In the genomic region with DNA sequence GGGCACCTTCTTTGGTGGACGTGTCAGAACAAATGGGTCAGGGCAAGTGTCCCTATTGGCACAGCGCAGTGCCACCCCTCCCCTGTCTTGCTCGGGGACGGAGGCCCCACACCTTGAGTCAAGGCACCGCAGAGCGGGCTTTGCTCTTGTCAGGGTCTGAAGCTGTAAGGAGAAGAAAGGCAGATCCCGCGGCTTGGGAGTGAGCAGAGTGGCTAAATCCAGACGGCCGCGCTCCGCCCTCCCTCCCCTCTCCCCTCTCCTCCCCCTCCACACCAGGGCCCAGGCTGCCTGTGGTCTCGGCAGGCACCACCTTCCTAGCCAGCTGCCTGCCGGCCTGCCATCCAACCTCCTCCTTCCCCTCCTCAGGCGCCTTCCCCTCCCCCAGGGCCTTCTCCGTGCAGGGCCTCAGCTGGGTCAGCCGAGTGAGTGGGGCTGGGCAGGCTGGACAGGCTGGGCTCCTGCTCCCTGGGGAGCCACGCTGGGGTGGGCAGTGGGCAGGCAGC, we compare ENCODE assay signal across 8 cellular contexts. TPM values are rescaled to one million over a fixed set of nuclear protein-coding genes. Genes with fewer than 3 reads are reported as not detected.
DNase-seq lines count a peak whose midpoint lies in the region; ATAC-seq and TF ChIP-seq lines count a peak whose summit lies in the region.

No MANE protein-coding gene starts in this region.

- TF ChIP-seq RAD21 in SK-N-SH (IDR thresholded peaks at IDR 0.05; ENCODE audit: low read length) = 0 out of 2 replicates have a peak, but pooled peaks have one; percentile 2

- H3K4me2 ChIP-seq in SK-N-SH (peak overlapping the region; percentile 78), PC-9 (no peak overlapping the region)

- H3K9me3 ChIP-seq in SK-N-SH (no peaks in the 10 kb centered on the region), heart right ventricle (no peaks in the 10 kb centered on the region), PC-9 (ENCODE audit: insufficient read depth, low read depth) (no peaks in the 10 kb centered on the region)

- H2AFZ ChIP-seq in SK-N-SH (ENCODE audit: low read depth) (no peak overlapping the region), PC-9 (no peak overlapping the region)

- H3K4me1 ChIP-seq in SK-N-SH (ENCODE audit: control insufficient read depth in 1 of 2, insufficient read depth in 2 of 2, low read depth in 1 of 2, low read length in 1 of 2) = peaks cover 17 to 27% of the 10 kb centered on the region in 2 experiments
- peaks cover 6 to 69% (median 18%) of the 10 kb centered on the region in 9 donors for H3K4me1 ChIP-seq in heart right ventricle
- H3K4me1 ChIP-seq in PC-9 (replicated peaks; ENCODE audit: insufficient read depth) = peaks cover 21% of the 10 kb centered on the region

- H3K27ac ChIP-seq in SK-N-SH (ENCODE audit: low read depth in 2 of 2, low read length in 1 of 2) = peak overlapping the region; percentile 29 to 92; a peak in 3 of 4 replicates
- H3K27ac ChIP-seq in heart right ventricle = peak overlapping the region; percentile 76 to 96 (median 90)
- no peak overlapping the region for H3K27ac ChIP-seq in PC-9

- H3K36me3 ChIP-seq in SK-N-SH (replicated peaks in 1 of 2; ENCODE audit: control insufficient read depth in 1 of 2, insufficient read depth in 2 of 2, low read length in 1 of 2) (peaks cover 25 to 48% of the 10 kb centered on the region in 2 experiments), heart right ventricle (peaks cover 0 to 25% (median 0%) of the 10 kb centered on the region in 9 donors), PC-9 (ENCODE audit: low read depth) (no peaks in the 10 kb centered on the region)

- no peak for TF ChIP-seq CTCF in SK-N-SH (IDR thresholded peaks at IDR 0.05)
- TF ChIP-seq CTCF in heart right ventricle (IDR thresholded peaks at IDR 0.05) = no peak
- TF ChIP-seq CTCF in PC-9 (conservative IDR thresholded peaks at IDR 0.05) = no peak

- POLR2A ChIA-PET in SK-N-SH (lab: Yijun Ruan, JAX) (interaction anchor here (0.5 to 2.3 kb wide), 12 partner anchors 15 to 128 kb away, joined by 3 to 15 read pairs (median 5); partner anchors contain the start of genes ASIC4 and GMPPA), PC-9 (lab: Charles Lee; ENCODE audit: unreplicated experiment) (interaction anchor here (0.5 kb wide), 1 partner anchor 49 kb away, joined by 8 read pairs; no protein-coding TSS in a partner anchor)

- BruUV-seq in PC-9 (replicated peaks; lab: Mats Ljungman, UMichigan) = no TSS peak

- no peak overlapping the region; the same call in 1 of the 2 replicates for H3K9ac ChIP-seq in SK-N-SH

- H3K4me3 ChIP-seq in SK-N-SH (ENCODE audit: low read depth in 2 of 2, low read length in 1 of 2) (no peak overlapping the region), heart right ventricle (peak overlapping the region in 9 of 10 donors; percentile 19 to 46 (median 34)), PC-9 (no peak overlapping the region)

- H3K27me3 ChIP-seq in SK-N-SH (ENCODE audit: insufficient read depth) (no peaks in the 10 kb centered on the region), heart right ventricle (peaks cover 0 to 5% (median 0%) of the 10 kb centered on the region in 7 donors), PC-9 (ENCODE audit: insufficient read depth, low read depth) (no peaks in the 10 kb centered on the region)

- 53% methylated on average over 18 of the region's 18 CpGs for WGBS in SK-N-SH (ENCODE audit: low lambda C conversion rate)
- 6 to 17% methylated on average over 18 of the region's 18 CpGs for WGBS in heart right ventricle, 2 donors

- H3K9me2 ChIP-seq in SK-N-SH = no peaks in the 10 kb centered on the region
- H3K9me2 ChIP-seq in PC-9 (ENCODE audit: insufficient read depth) = no peaks in the 10 kb centered on the region

- intact Hi-C loops in heart right ventricle (cut with DNase I) (no loop called here), posterior vena cava (cut with DNase I) (no loop called here), PC-9 (cut with micrococcal nuclease; ENCODE audit: unreplicated experiment) (no loop called here)

- CTCF ChIA-PET in SK-N-SH (lab: Yijun Ruan, JAX) (interaction anchor here (0.8 to 10.9 kb wide), 13 partner anchors 12 to 301 kb away, joined by 3 to 159 read pairs (median 9); partner anchors contain the start of gene CHPF), PC-9 (lab: Charles Lee) (no interaction called here)

- H3K79me2 ChIP-seq in SK-N-SH (ENCODE audit: insufficient read depth) (peaks cover 9% of the 10 kb centered on the region; the same call in 1 of the 2 replicates), PC-9 (ENCODE audit: low read depth) (no peaks in the 10 kb centered on the region)

- no peaks in the 10 kb centered on the region for H4K20me1 ChIP-seq in SK-N-SH (ENCODE audit: insufficient read depth)
- no peaks in the 10 kb centered on the region for H4K20me1 ChIP-seq in PC-9 (ENCODE audit: insufficient read depth)

- H3F3A ChIP-seq in SK-N-SH (replicated peaks; ENCODE audit: insufficient read depth) (peaks cover 9% of the 10 kb centered on the region), PC-9 (ENCODE audit: insufficient read depth, low read depth) (peaks cover 21% of the 10 kb centered on the region)

- peak; percentile 52 for DNase-seq in DMS 273 treated with DMSO at 0.1 percent for 48 hours (lab: John Stamatoyannopoulos, UW)
- DNase-seq in SK-N-SH = peak; percentile 88
- peak; percentile 74 for DNase-seq in heart right ventricle
- peak; percentile 92 for DNase-seq in posterior vena cava (ENCODE audit: low spot score)
- no peak for DNase-seq in left lobe of liver (ENCODE audit: low spot score)
- DNase-seq in PC-9 = no peak
- DNase-seq in GDM1 (lab: John Stamatoyannopoulos, UW) = no peak
- DNase-seq in COLO829 (ENCODE audit: low spot score) = no peak

- ATAC-seq in heart right ventricle (peak; percentile 70 to 88 (median 82)), left lobe of liver (no peak)

- peak in 1 of 2 experiments; percentile 37; a peak in 2 of 4 replicates for TF ChIP-seq EP300 in SK-N-SH (IDR thresholded peaks at IDR 0.05; ENCODE audit: borderline replicate concordance in 1 of 2, low read depth in 1 of 2, low read length in 1 of 2)

TF ChIP-seq in SK-N-SH, 30 proteins besides CTCF, POLR2A, EP300 and RAD21 (continues in another document):
- no peak for TF ChIP-seq PBX3 (IDR thresholded peaks at IDR 0.05)
- no peak for TF ChIP-seq GABPA (IDR thresholded peaks at IDR 0.05; ENCODE audit: low read depth)
- no peak for TF ChIP-seq RCOR1 (IDR thresholded peaks at IDR 0.05; ENCODE audit: low read length)

RNA-seq across cellular contexts. Expression of gene SPEG, which starts 25.8 kb away (rescaled TPM):
- polyA plus RNA-seq in SK-N-SH (2012; rRNA removed) (98.3 and 107 TPM in 2 replicates), heart right ventricle (100 to 1,000 TPM in 1 of 2 donors, 10 to 100 TPM in 1; 62.9 to 130 TPM)
- polyA plus RNA-seq in SK-N-SH (2012; cell fraction: cytosol; rRNA removed) = 27.8 and 36.3 TPM in 2 replicates
- 717 and 872 TPM in 2 replicates for polyA plus RNA-seq in SK-N-SH (2012; cell fraction: nucleus; rRNA removed)
- total RNA-seq in heart right ventricle (100 to 1,000 TPM in 9 of 10 donors, 10 to 100 TPM in 1; 97.2 to 151 (median 120) TPM), posterior vena cava (100 to 1,000 TPM; 175 to 217 TPM), left lobe of liver (1.5 TPM), PC-9 (2021) (46.8 and 55.8 TPM in 2 replicates)

RNA-seq across cellular contexts. Expression of gene GMPPA, which starts 38.2 kb away (rescaled TPM):
- polyA plus RNA-seq in SK-N-SH (2012; rRNA removed) (61.3 and 75.1 TPM in 2 replicates), heart right ventricle (10 to 100 TPM; 28.2 to 48.6 TPM)
- 27.7 and 39.9 TPM in 2 replicates for polyA plus RNA-seq in SK-N-SH (2012; cell fraction: cytosol; rRNA removed)
- 157 and 170 TPM in 2 replicates for polyA plus RNA-seq in SK-N-SH (2012; cell fraction: nucleus; rRNA removed)
- total RNA-seq in heart right ventricle (10 to 100 TPM; 15.8 to 29.4 (median 21.0) TPM), posterior vena cava (10 to 100 TPM; 33.9 to 42.8 TPM), left lobe of liver (43.4 TPM), PC-9 (2021) (44.7 and 57.2 TPM in 2 replicates)

RNA-seq across cellular contexts. Expression of gene DES, which starts 42.3 kb away (rescaled TPM):
- 0.21 and 0.28 TPM in 2 replicates for polyA plus RNA-seq in SK-N-SH (2012; rRNA removed)
- 0.18 and 0.20 TPM in 2 replicates for polyA plus RNA-seq in SK-N-SH (2012; cell fraction: cytosol; rRNA removed)
- polyA plus RNA-seq in SK-N-SH (2012; cell fraction: nucleus; rRNA removed) = 0.07 and 0.26 TPM in 2 replicates
- total RNA-seq in heart right ventricle = over 10,000 TPM; 12,560 to 18,019 (median 15,816) TPM
- polyA plus RNA-seq in heart right ventricle = over 10,000 TPM; 13,697 to 18,010 TPM
- total RNA-seq in posterior vena cava = 1,000 to 10,000 TPM; 6,561 to 7,652 TPM
- total RNA-seq in left lobe of liver = 1.8 TPM
- total RNA-seq in PC-9 (2021) = 0.60 TPM in 1 of 2 replicates, not detected in the other

RNA-seq across cellular contexts. Expression of gene ASIC4, which starts 53.8 kb away (rescaled TPM):
- 0.05 and 0.10 TPM in 2 replicates for polyA plus RNA-seq in SK-N-SH (2012; rRNA removed)
- polyA plus RNA-seq in SK-N-SH (2012; cell fraction: cytosol; rRNA removed) = 0.04 and 0.30 TPM in 2 replicates
- 0.79 and 1.00 TPM in 2 replicates for polyA plus RNA-seq in SK-N-SH (2012; cell fraction: nucleus; rRNA removed)
- under 1 TPM in 5 of 10 donors, not detected in 5; 0.15 to 0.43 (median 0.20) TPM for total RNA-seq in heart right ventricle
- not detected for polyA plus RNA-seq in heart right ventricle
- under 1 TPM in 1 of 2 donors, not detected in 1; 0.38 TPM for total RNA-seq in posterior vena cava
- total RNA-seq in left lobe of liver = 0.05 TPM
- 0.22 and 0.30 TPM in 2 replicates for total RNA-seq in PC-9 (2021)

Comparison
In these comparisons a context has a peak if more than half of its experiments do, and no peak if none do; other contexts are left out.
1. DNase-seq: peak in DMS 273 treated with DMSO at 0.1 percent for 48 hours (single experiment), SK-N-SH (single experiment), heart right ventricle (2 of 2) and posterior vena cava (single experiment); none in left lobe of liver (single experiment), PC-9 (0 of 2), GDM1 (single experiment) and COLO829 (single experiment).
2. H3K4me3 ChIP-seq: peak in heart right ventricle (9 of 10); none in SK-N-SH (0 of 2) and PC-9 (single experiment).
3. RNA of gene SPEG, which starts 25.8 kb away (total RNA-seq): 175 to 217 TPM in posterior vena cava, 97.2 to 151 TPM in heart right ventricle and 46.8 to 55.8 TPM in PC-9; 1.5 TPM in left lobe of liver (single experiment); every median in the first group is over 10 times any median in the second.
4. RNA of gene DES, which starts 42.3 kb away (total RNA-seq): 12,560 to 18,019 TPM in heart right ventricle and 6,561 to 7,652 TPM in posterior vena cava; 1.8 TPM in left lobe of liver (single experiment) and 0.60 TPM in PC-9; every median in the first group is over 1,000 times any median in the second.